8 cellular contexts compared by ENCODE assay signal in the genomic region with DNA sequence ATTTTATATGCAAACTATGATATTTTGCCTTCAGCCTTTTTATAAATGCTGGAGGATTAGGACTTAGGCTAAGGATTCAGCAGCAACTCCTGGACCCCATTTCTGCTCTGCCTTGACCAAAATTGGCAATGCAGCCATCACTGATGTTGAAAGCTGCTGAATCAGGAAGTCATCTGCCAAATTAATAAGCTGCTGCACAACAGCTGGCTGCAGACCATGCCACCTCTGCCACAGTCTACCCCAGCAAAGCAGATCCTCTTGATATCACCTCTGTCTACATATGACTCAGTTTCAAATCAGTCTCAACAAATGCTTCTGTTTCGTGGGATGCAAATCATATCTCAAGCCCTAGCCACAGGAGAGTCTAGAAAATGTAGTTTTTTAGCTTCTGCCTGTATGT. TPM values are rescaled to one million over a fixed set of nuclear protein-coding genes. Genes with fewer than 3 reads are reported as not detected.
DNase-seq lines count a peak whose midpoint lies in the region; ATAC-seq and TF ChIP-seq lines count a peak whose summit lies in the region.

No MANE protein-coding gene starts in this region.

- H3K9me3 ChIP-seq in DND-41 (ENCODE audit: insufficient read depth, low read length, severe bottlenecking) (no peaks in the 10 kb centered on the region), parathyroid adenoma (ENCODE audit: control insufficient read depth, low read length) (no peaks in the 10 kb centered on the region), left ventricle myocardium inferior (replicated peaks) (no peaks in the 10 kb centered on the region)

- H3K9me3 Mint-ChIP-seq in activated T-cell treated with anti-CD3 and anti-CD28 coated beads, Interleukin-2, amount 50 U/mL, for 4 hours = peaks cover 3% of the 10 kb centered on the region

- H3K79me2 ChIP-seq in DND-41 (ENCODE audit: insufficient read depth, low read length) (peaks cover 10% of the 10 kb centered on the region), KMS-11 (ENCODE audit: insufficient read depth, low read depth) (peaks cover 8% of the 10 kb centered on the region; the same call in 1 of the 2 replicates), parathyroid adenoma (peaks cover 2% of the 10 kb centered on the region)

- no peaks in the 10 kb centered on the region for H3K27me3 ChIP-seq in DND-41 (ENCODE audit: insufficient read depth, low read length, poor library complexity)
- H3K27me3 ChIP-seq in KMS-11 (ENCODE audit: insufficient read depth, low read depth) = no peaks in the 10 kb centered on the region
- H3K27me3 ChIP-seq in parathyroid adenoma (ENCODE audit: control insufficient read depth, insufficient read depth, low read length) = no peaks in the 10 kb centered on the region
- H3K27me3 ChIP-seq in left ventricle myocardium inferior (ENCODE audit: low read depth) = no peaks in the 10 kb centered on the region

- no peak overlapping the region for H3K27ac ChIP-seq in DND-41 (ENCODE audit: low read length)
- H3K27ac ChIP-seq in KMS-11 = peak overlapping the region; percentile 14; the same call in 1 of the 2 replicates
- H3K27ac ChIP-seq in parathyroid adenoma = no peak overlapping the region
- H3K27ac ChIP-seq in left ventricle myocardium inferior (replicated peaks) = no peak overlapping the region

- H3K36me3 ChIP-seq in DND-41 (ENCODE audit: insufficient read depth, low read length) (no peaks in the 10 kb centered on the region), KMS-11 (ENCODE audit: insufficient read depth) (no peaks in the 10 kb centered on the region), parathyroid adenoma (ENCODE audit: control insufficient read depth, insufficient read depth, low read length) (no peaks in the 10 kb centered on the region), left ventricle myocardium inferior (no peaks in the 10 kb centered on the region)

- H3K4me3 ChIP-seq in DND-41 (ENCODE audit: low read depth in 1 of 2, low read length in 2 of 2) (no peak overlapping the region), KMS-11 (IDR thresholded peaks at IDR 0.05; ENCODE audit: insufficient read depth, low read depth, low read length) (no peak overlapping the region), parathyroid adenoma (ENCODE audit: low read depth, low read length) (no peak overlapping the region), left ventricle myocardium inferior (no peak overlapping the region)

- peaks cover 37% of the 10 kb centered on the region for H3K4me1 ChIP-seq in DND-41 (ENCODE audit: insufficient read depth, low read length)
- H3K4me1 ChIP-seq in KMS-11 (ENCODE audit: low read depth, poor library complexity, severe bottlenecking) = peaks cover 58% of the 10 kb centered on the region
- H3K4me1 ChIP-seq in parathyroid adenoma = peaks cover 10% of the 10 kb centered on the region
- peaks cover 22% of the 10 kb centered on the region for H3K4me1 ChIP-seq in left ventricle myocardium inferior

- in situ Hi-C loops in G401 (cut with HindIII; ENCODE audit: low sequenced_read_pairs) = no loop called here

- H3K9ac ChIP-seq in DND-41 (ENCODE audit: low read depth, low read length) (no peak overlapping the region), KMS-11 (no peak overlapping the region), parathyroid adenoma (no peak overlapping the region)

- TF ChIP-seq CTCF in DND-41 (IDR thresholded peaks at IDR 0.05; ENCODE audit: borderline replicate concordance, extremely low read depth, low read length, poor library complexity, severe bottlenecking) (no peak), KMS-11 (conservative IDR thresholded peaks at IDR 0.05; ENCODE audit: low read depth, low read length) (no peak), parathyroid adenoma (IDR thresholded peaks at IDR 0.05) (no peak), left ventricle myocardium inferior (IDR thresholded peaks at IDR 0.05; ENCODE audit: borderline replicate concordance) (no peak)

- ATAC-seq in DND-41 (ENCODE audit: insufficient read depth, low read depth) (no peak), GM21526 (IDR thresholded peaks at IDR 0.05; ENCODE audit: low FRiP score, unreplicated experiment) (peak; percentile 48)
- peak; percentile 29 to 45 for ATAC-seq in activated T-cell treated with anti-CD3 and anti-CD28 coated beads, Interleukin-2, amount 50 U/mL, for 4 hours

- H3K4me3 Mint-ChIP-seq in activated T-cell treated with anti-CD3 and anti-CD28 coated beads, Interleukin-2, amount 50 U/mL, for 4 hours = no peak overlapping the region

- 0 out of 2 replicates have a peak overlapping the region, but pooled peaks have one; percentile 45 for H2AFZ ChIP-seq in DND-41 (ENCODE audit: low read depth, low read length)
- H2AFZ ChIP-seq in KMS-11 (ENCODE audit: low read depth) = no peak overlapping the region
- H2AFZ ChIP-seq in parathyroid adenoma = peak overlapping the region; percentile 34

- intact Hi-C loops in left ventricle myocardium inferior (cut with micrococcal nuclease) = no loop called here

- no peak overlapping the region for H3K4me2 ChIP-seq in DND-41 (ENCODE audit: insufficient read depth, low read length)
- peak overlapping the region; percentile 43 for H3K4me2 ChIP-seq in KMS-11
- no peak overlapping the region for H3K4me2 ChIP-seq in parathyroid adenoma (ENCODE audit: low read length)

- peaks cover 61% of the 10 kb centered on the region for H3K4me1 Mint-ChIP-seq in activated T-cell treated with anti-CD3 and anti-CD28 coated beads, Interleukin-2, amount 50 U/mL, for 4 hours (ENCODE audit: low read depth)

- no peaks in the 10 kb centered on the region for H3K27me3 Mint-ChIP-seq in activated T-cell treated with anti-CD3 and anti-CD28 coated beads, Interleukin-2, amount 50 U/mL, for 4 hours (ENCODE audit: low read depth)

- DNase-seq in DND-41 (peak; percentile 44), NCI-H510A treated with DMSO at 0.1 percent for 48 hours (lab: John Stamatoyannopoulos, UW) (no peak), G401 (ENCODE audit: low spot score) (no peak), left ventricle myocardium inferior (no peak)
- DNase-seq in activated T-cell treated with anti-CD3 and anti-CD28 coated beads, Interleukin-2, amount 50 U/mL, for 4 hours = peak; percentile 15

- H4K20me1 ChIP-seq in DND-41 (ENCODE audit: insufficient read depth, low read length) = no peaks in the 10 kb centered on the region
- no peaks in the 10 kb centered on the region for H4K20me1 ChIP-seq in KMS-11 (ENCODE audit: insufficient read depth)

- H3K36me3 Mint-ChIP-seq in activated T-cell treated with anti-CD3 and anti-CD28 coated beads, Interleukin-2, amount 50 U/mL, for 4 hours (ENCODE audit: insufficient read depth) = no peaks in the 10 kb centered on the region

RNA-seq across cellular contexts. Expression of a gene that starts 7.1 kb away (rescaled TPM):
- 10 to 100 TPM; 21.0 to 31.5 (median 24.7) TPM for total RNA-seq in activated T-cell treated with anti-CD3 and anti-CD28 coated beads, Interleukin-2, amount 50 U/mL, for 4 hours
- total RNA-seq in G401 (2014; rRNA removed; shearing (Covaris generic)) = 5.0 and 22.0 TPM in 2 replicates
- total RNA-seq in left ventricle myocardium inferior = 20.6 TPM

Comparison
In these comparisons a context has a peak if more than half of its experiments do, and no peak if none do; other contexts are left out.
1. DNase-seq: peak in DND-41 (single experiment) and activated T-cell treated with anti-CD3 and anti-CD28 coated beads, Interleukin-2, amount 50 U/mL, for 4 hours (single experiment); none in NCI-H510A treated with DMSO at 0.1 percent for 48 hours (single experiment), G401 (single experiment) and left ventricle myocardium inferior (single experiment).